Comparison of ENCODE assay signal across 1 cellular context in the genomic region with DNA sequence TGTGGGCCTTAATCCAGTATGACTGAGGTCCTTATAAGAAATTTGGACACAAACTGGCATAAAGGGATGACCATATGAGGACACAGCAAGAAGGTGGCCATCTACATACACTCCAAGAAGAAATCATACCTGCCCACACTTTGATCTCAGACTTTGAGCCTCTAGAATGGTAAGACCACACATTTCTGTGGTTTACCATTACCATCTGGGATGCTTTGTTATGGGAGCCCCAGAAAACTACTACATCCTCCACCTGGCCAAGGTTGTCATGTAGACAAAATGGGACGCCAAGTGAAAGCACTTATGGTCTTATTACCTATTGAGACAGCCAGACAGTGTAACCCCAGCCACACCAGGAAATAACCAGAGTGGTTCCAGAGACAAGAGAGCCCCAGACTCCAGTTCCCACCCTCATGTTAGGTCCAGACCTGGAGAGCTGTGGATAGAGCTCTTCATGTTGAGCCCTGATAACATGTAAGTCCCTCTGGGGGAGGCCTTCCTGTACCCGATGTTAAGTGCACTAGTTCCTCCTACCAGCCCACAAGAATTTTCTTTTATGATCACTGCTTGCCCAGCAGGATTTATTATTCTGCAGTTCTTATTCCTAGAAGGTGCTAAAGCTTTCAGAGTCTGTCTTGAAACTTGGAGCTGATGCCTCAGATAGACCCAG.
TF ChIP-seq lines count a peak whose summit lies in the region.

No MANE protein-coding gene starts in this region.

TF ChIP-seq in HepG2, 621 proteins besides CTCF, POLR2A, EP300 and RAD21:
- no peak for TF ChIP-seq FOXO1 (CRISPR knock-in tag; IDR thresholded peaks at IDR 0.05)
- peak; percentile 26; the same call in 1 of the 2 replicates for TF ChIP-seq ATF7 (IDR thresholded peaks at IDR 0.05)
- no peak for TF ChIP-seq ATF7 (CRISPR knock-in tag; IDR thresholded peaks at IDR 0.05)
